Comparison of ENCODE assay signal across 25 cellular contexts in genomic region chr3:50147447-50147846, GRCh38. TPM values are rescaled to one million over a fixed set of nuclear protein-coding genes. Genes with fewer than 3 reads are reported as not detected.
"Had no signal": no experiment of that assay in that cellular context is flagged by ENCODE, and none has a peak within 500 bp of the region (broad histone marks: within the 10 kb centered on the region; RNA-seq: fewer than 3 reads in every experiment).

No MANE protein-coding gene starts in this region.

- H3K27me3 ChIP-seq: colonic mucosa, gastrocnemius medialis, left lung, stomach, upper lobe of left lung had no signal

- H3K4me1 ChIP-seq: colonic mucosa, gastrocnemius medialis, left lung, prostate gland had no signal

- H3K27ac ChIP-seq: colonic mucosa, gastrocnemius medialis, left lung, stomach, upper lobe of left lung had no signal

- H3K4me3 ChIP-seq: colonic mucosa, gastrocnemius medialis, left lung, prostate gland, skin epidermis, stomach, upper lobe of left lung had no signal

- H3K36me3 Mint-ChIP-seq: activated CD4-positive, alpha-beta memory T cell treated with anti-CD3 and anti-CD28 coated beads for 36 hours; activated naive CD8-positive, alpha-beta T cell treated with anti-CD3 and anti-CD28 coated beads, Interleukin-2, amount 10 ng/mL, durations not matched to agents 7 days and 5 days had no signal

- H3K36me3 ChIP-seq: colonic mucosa, gastrocnemius medialis, left lung, prostate gland, stomach, upper lobe of left lung had no signal

- ATAC-seq: activated T-helper 17 cell treated with anti-CD3 and anti-CD28 coated beads, Interleukin-2, amount 50 U/mL, for 72 hours; gastrocnemius medialis; left lung; right cardiac atrium had no signal

- H3K27ac Mint-ChIP-seq: activated B cell treated with CpG ODN at 0.5 μM for 24 hours; activated CD4-positive, alpha-beta memory T cell treated with anti-CD3 and anti-CD28 coated beads for 36 hours; activated naive CD8-positive, alpha-beta T cell treated with anti-CD3 and anti-CD28 coated beads, Interleukin-2, amount 10 ng/mL, durations not matched to agents 7 days and 5 days; activated T-helper 17 cell treated with anti-CD3 and anti-CD28 coated beads, Interleukin-2, amount 50 U/mL, for 72 hours had no signal

- DNase-seq: activated B cell treated with CpG ODN at 0.5 μM for 24 hours; activated CD4-positive, alpha-beta memory T cell treated with anti-CD3 and anti-CD28 coated beads for 36 hours; activated CD4-positive, alpha-beta T cell treated with anti-CD3 and anti-CD28 coated beads for 4 hours; activated naive CD4-positive, alpha-beta T cell; activated naive CD8-positive, alpha-beta T cell treated with anti-CD3 and anti-CD28 coated beads, Interleukin-2, amount 10 ng/mL, durations not matched to agents 7 days and 5 days; activated T-cell treated with anti-CD3 and anti-CD28 coated beads, Interleukin-2, amount 50 U/mL, for 1 hour; amygdala; central memory CD4-positive, alpha-beta T cell; colonic mucosa; gastrocnemius medialis; head of caudate nucleus; left lung; right cardiac atrium; stomach had no signal

- H3K27me3 Mint-ChIP-seq: activated CD4-positive, alpha-beta memory T cell treated with anti-CD3 and anti-CD28 coated beads for 36 hours had no signal

- H3K4me1 Mint-ChIP-seq: activated B cell treated with CpG ODN at 0.5 μM for 24 hours; activated naive CD8-positive, alpha-beta T cell treated with anti-CD3 and anti-CD28 coated beads, Interleukin-2, amount 10 ng/mL, durations not matched to agents 7 days and 5 days; activated T-helper 17 cell treated with anti-CD3 and anti-CD28 coated beads, Interleukin-2, amount 50 U/mL, for 72 hours had no signal

- H3K9me3 ChIP-seq: colonic mucosa, gastrocnemius medialis, left lung, prostate gland, stomach, upper lobe of left lung had no signal

- H3K9me3 Mint-ChIP-seq: activated B cell treated with CpG ODN at 0.5 μM for 24 hours; activated CD4-positive, alpha-beta memory T cell treated with anti-CD3 and anti-CD28 coated beads for 36 hours; activated naive CD8-positive, alpha-beta T cell treated with anti-CD3 and anti-CD28 coated beads, Interleukin-2, amount 10 ng/mL, durations not matched to agents 7 days and 5 days; activated T-helper 17 cell treated with anti-CD3 and anti-CD28 coated beads, Interleukin-2, amount 50 U/mL, for 72 hours; neural crest cell had no signal

- H3K4me3 Mint-ChIP-seq: activated B cell treated with CpG ODN at 0.5 μM for 24 hours; activated CD4-positive, alpha-beta memory T cell treated with anti-CD3 and anti-CD28 coated beads for 36 hours; activated naive CD8-positive, alpha-beta T cell treated with anti-CD3 and anti-CD28 coated beads, Interleukin-2, amount 10 ng/mL, durations not matched to agents 7 days and 5 days; activated T-helper 17 cell treated with anti-CD3 and anti-CD28 coated beads, Interleukin-2, amount 50 U/mL, for 72 hours; neural crest cell had no signal

RNA-seq across cellular contexts. Expression of gene SEMA3F, which starts 7.7 kb away (rescaled TPM):
- total RNA-seq: activated B cell treated with CpG ODN at 0.5 μM for 24 hours had no signal

RNA-seq across cellular contexts. Expression of gene GNAT1, which starts 44.0 kb away (rescaled TPM):
- total RNA-seq: activated B cell treated with CpG ODN at 0.5 μM for 24 hours; activated CD4-positive, alpha-beta memory T cell treated with anti-CD3 and anti-CD28 coated beads for 36 hours; activated naive CD8-positive, alpha-beta T cell treated with anti-CD3 and anti-CD28 coated beads, Interleukin-2, amount 10 ng/mL, durations not matched to agents 7 days and 5 days; activated T-helper 17 cell treated with anti-CD3 and anti-CD28 coated beads, Interleukin-2, amount 50 U/mL, for 72 hours; colonic mucosa; epithelial cell of proximal tubule; gastrocnemius medialis; kidney epithelial cell; left lung; lung microvascular endothelial cell; neural crest cell; osteocyte; prostate gland; right cardiac atrium; stomach; T-helper 2 cell treated with Interferon-gamma antibody and Interleukin-4, amounts not matched to agents 100 ng/mL and 5 ng/mL, for 36 hours; temporal lobe had no signal
- polyA plus RNA-seq: right cardiac atrium, stomach had no signal

RNA-seq across cellular contexts. Expression of gene SLC38A3, which starts 57.6 kb away (rescaled TPM):
- total RNA-seq: activated B cell treated with CpG ODN at 0.5 μM for 24 hours; activated CD4-positive, alpha-beta memory T cell treated with anti-CD3 and anti-CD28 coated beads for 36 hours; activated naive CD8-positive, alpha-beta T cell treated with anti-CD3 and anti-CD28 coated beads, Interleukin-2, amount 10 ng/mL, durations not matched to agents 7 days and 5 days; epithelial cell of proximal tubule; lung microvascular endothelial cell; T-helper 2 cell treated with Interferon-gamma antibody and Interleukin-4, amounts not matched to agents 100 ng/mL and 5 ng/mL, for 36 hours had no signal
